22 cellular contexts compared by ENCODE assay signal in the genomic region with DNA sequence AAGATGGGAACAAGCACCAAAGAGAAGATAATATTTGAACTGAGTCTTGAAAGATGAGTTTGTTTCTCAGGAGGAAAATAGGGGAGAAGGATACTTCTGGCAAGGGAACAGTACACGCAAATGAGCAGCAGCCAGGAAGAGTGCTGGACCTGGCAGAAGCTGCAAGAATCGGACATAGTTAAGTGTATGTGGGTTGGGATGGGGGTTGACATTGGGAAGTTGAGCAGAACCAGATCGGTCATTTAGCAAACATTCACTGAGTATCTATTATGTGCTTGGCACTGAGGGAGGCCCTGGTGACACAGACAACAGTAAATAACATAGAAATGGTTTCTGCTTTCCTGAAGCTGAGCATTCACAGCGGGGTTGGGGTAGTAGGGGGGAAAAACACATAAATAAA.
"Had no signal": no experiment of that assay in that cellular context is flagged by ENCODE, and none has a peak within 500 bp of the region (broad histone marks: within the 10 kb centered on the region; RNA-seq: fewer than 3 reads in every experiment).

No MANE protein-coding gene starts in this region.

- H3K27me3 ChIP-seq: esophagus squamous epithelium, gastrocnemius medialis, left lung had no signal

- H3K4me3 ChIP-seq: esophagus squamous epithelium, gastrocnemius medialis, heart right ventricle, left lung, lower lobe of right lung, mucosa of descending colon had no signal

- DNase-seq: cortex of kidney; effector CD8-positive, alpha-beta T cell; effector memory CD8-positive, alpha-beta T cell; endodermal cell; erythroblast; esophagus squamous epithelium; foreskin fibroblast; foreskin melanocyte; gastrocnemius medialis; glutamatergic neuron; head of caudate nucleus; heart right ventricle; hippocampal formation; left cardiac atrium; left lung; left ventricle myocardium superior; lower lobe of right lung; mesenchymal stem cell; mucosa of descending colon; naive thymus-derived CD4-positive, alpha-beta T cell had no signal

- H3K9me3 ChIP-seq: esophagus squamous epithelium, gastrocnemius medialis, heart right ventricle, left lung, lower lobe of right lung, mucosa of descending colon had no signal

- ATAC-seq: effector memory CD8-positive, alpha-beta T cell; esophagus mucosa; gastrocnemius medialis; heart right ventricle; left cardiac atrium; left lung; left ventricle myocardium superior; lower lobe of right lung; mucosa of descending colon; naive thymus-derived CD4-positive, alpha-beta T cell had no signal

- H3K4me1 ChIP-seq: left lung had no signal

- H3K36me3 ChIP-seq: esophagus squamous epithelium, gastrocnemius medialis, heart right ventricle, left lung, lower lobe of right lung had no signal

- H3K27ac ChIP-seq: epithelial cell of prostate, esophagus squamous epithelium, gastrocnemius medialis, heart right ventricle, left lung, lower lobe of right lung had no signal
